Comparison of ENCODE assay signal across 5 cellular contexts in the genomic region with DNA sequence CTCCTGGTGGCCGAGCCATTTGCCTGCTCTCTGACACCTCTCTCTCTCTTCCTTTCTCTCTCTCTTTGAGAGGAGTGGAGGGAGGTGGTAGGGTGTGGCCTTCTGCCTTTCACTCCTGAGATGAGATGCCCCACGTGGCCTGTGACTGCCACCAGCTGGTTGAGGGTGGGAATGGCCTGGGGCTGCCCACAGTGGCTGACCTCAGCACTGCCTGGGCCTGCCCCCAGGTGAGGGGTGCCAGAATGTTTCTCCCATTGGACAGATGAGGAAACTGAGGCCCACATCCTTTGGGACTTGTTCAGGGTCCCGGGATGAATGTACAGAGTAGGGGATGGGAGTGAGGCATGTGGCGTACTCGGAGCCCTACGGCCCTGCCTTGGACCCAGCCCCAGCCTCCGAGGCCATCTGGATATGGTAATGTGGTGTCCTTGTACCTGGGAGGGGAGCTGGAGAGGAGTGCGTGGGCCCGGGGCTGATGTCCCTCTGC. TPM values are rescaled to one million over a fixed set of nuclear protein-coding genes. Genes with fewer than 3 reads are reported as not detected.
DNase-seq lines count a peak whose midpoint lies in the region; ATAC-seq, FAIRE-seq and TF ChIP-seq lines count a peak whose summit lies in the region.

No MANE protein-coding gene starts in this region.

- H3K27me3 ChIP-seq in bronchial epithelial cell (ENCODE audit: control insufficient read depth, insufficient read depth, low read length) (no peaks in the 10 kb centered on the region), pancreas (no peaks in the 10 kb centered on the region)

- TF ChIP-seq CTCF in bronchial epithelial cell (IDR thresholded peaks at IDR 0.05; ENCODE audit: insufficient read depth, low read length, severe bottlenecking), result peak; percentile 57
- peak; percentile 24 to 62 (median 36) for TF ChIP-seq CTCF in pancreas (IDR thresholded peaks at IDR 0.05)

- H3K4me1 ChIP-seq in pancreas, result peaks cover 8 to 24% (median 8%) of the 10 kb centered on the region in 3 donors

- no peak overlapping the region for H3K4me3 ChIP-seq in bronchial epithelial cell (ENCODE audit: low read depth, low read length)
- no peak overlapping the region for H3K4me3 ChIP-seq in pancreas

- intact Hi-C loops in pancreas (cut with DNase I), result no loop called here

- DNase-seq in NOMO-1 treated with DMSO at 0.1 percent for 48 hours (lab: John Stamatoyannopoulos, UW; ENCODE audit: unreplicated experiment), result peak; percentile 53
- DNase-seq in bronchial epithelial cell (ENCODE audit: low read depth), result peak; percentile 31
- DNase-seq in pancreas, result peak in 5 of 6 donors; percentile 59 to 77 (median 76)

- no peaks in the 10 kb centered on the region for H3K9me3 ChIP-seq in pancreas

- no peak overlapping the region for H3K27ac ChIP-seq in pancreas

- ATAC-seq in GM19468 (IDR thresholded peaks at IDR 0.05; ENCODE audit: extremely low read depth, unreplicated experiment) (peak; percentile 68), pancreas (peak; percentile 58 to 69 (median 66)), GM18870 (IDR thresholded peaks at IDR 0.05; ENCODE audit: unreplicated experiment) (no peak)

- no peak for FAIRE-seq in bronchial epithelial cell (lab: Jason Lieb, UNC)
- FAIRE-seq in pancreas (lab: Jason Lieb, UNC), result no peak

- H3K36me3 ChIP-seq in bronchial epithelial cell (ENCODE audit: control insufficient read depth, insufficient read depth, low read length), result peaks cover 27% of the 10 kb centered on the region
- H3K36me3 ChIP-seq in pancreas, result peaks cover 0 to 12% (median 0%) of the 10 kb centered on the region in 3 donors

- WGBS in pancreas, 2 donors, result 63% methylated on average over 9 of the region's 9 CpGs

RNA-seq across cellular contexts. Expression of gene C1orf167, which starts 12.7 kb away (rescaled TPM):
- not detected in 2 replicates for total RNA-seq in bronchial epithelial cell
- under 1 TPM in 1 of 6 donors, not detected in 5; 0.37 TPM for total RNA-seq in pancreas
- polyA plus RNA-seq in pancreas, result 1 to 10 TPM in 1 of 2 donors, under 1 TPM in 1; 0.85 to 1.4 TPM

RNA-seq across cellular contexts. Expression of gene AGTRAP, which starts 13.3 kb away (rescaled TPM):
- total RNA-seq in bronchial epithelial cell (48.4 and 55.3 TPM in 2 replicates), pancreas (10 to 100 TPM; 16.8 to 28.1 (median 22.0) TPM)
- 10 to 100 TPM; 28.5 to 38.5 TPM for polyA plus RNA-seq in pancreas

RNA-seq across cellular contexts. Expression of gene MTHFR, which starts 56.5 kb away (rescaled TPM):
- total RNA-seq in bronchial epithelial cell, result 16.3 and 21.6 TPM in 2 replicates
- 10 to 100 TPM; 12.7 to 18.2 (median 15.6) TPM for total RNA-seq in pancreas
- 10 to 100 TPM in 1 of 2 donors, 1 to 10 TPM in 1; 9.6 to 19.1 TPM for polyA plus RNA-seq in pancreas

RNA-seq across cellular contexts. Expression of gene CLCN6, which starts 56.7 kb away (rescaled TPM):
- total RNA-seq in bronchial epithelial cell (4.5 and 6.6 TPM in 2 replicates), pancreas (10 to 100 TPM in 1 of 6 donors, 1 to 10 TPM in 5; 4.3 to 12.3 (median 6.0) TPM)
- 10 to 100 TPM; 13.6 to 16.8 TPM for polyA plus RNA-seq in pancreas

RNA-seq across cellular contexts. Expression of gene DRAXIN, which starts 57.7 kb away (rescaled TPM):
- total RNA-seq in bronchial epithelial cell (not detected in 2 replicates), pancreas (under 1 TPM in 5 of 6 donors, not detected in 1; 0.03 to 0.09 (median 0.03) TPM)
- polyA plus RNA-seq in pancreas, result under 1 TPM; under 0.01 TPM
